21 cellular contexts compared by ENCODE assay signal in genomic region chr14:35408026-35408425, GRCh38. TPM values are rescaled to one million over a fixed set of nuclear protein-coding genes. Genes with fewer than 3 reads are reported as not detected.
DNase-seq lines count a peak whose midpoint lies in the region; ATAC-seq and TF ChIP-seq lines count a peak whose summit lies in the region.
"Had no signal": no experiment of that assay in that cellular context is flagged by ENCODE, and none has a peak within 500 bp of the region (broad histone marks: within the 10 kb centered on the region; RNA-seq: fewer than 3 reads in every experiment).

No MANE protein-coding gene starts in this region.

- H3K4me1 Mint-ChIP-seq in WTC11 = peaks cover 33% of the 10 kb centered on the region

- H3K36me3 Mint-ChIP-seq in WTC11 = peaks cover 6% of the 10 kb centered on the region

- no peak overlapping the region for H3K4me3 Mint-ChIP-seq in WTC11
- H3K4me3 Mint-ChIP-seq: B cell; CD4-positive, CD25-positive, alpha-beta regulatory T cell; CD8-positive, alpha-beta T cell; GM23338; H9; HFFc6 had no signal

- CTCF ChIA-PET in WTC11 (lab: Charles Lee) = interaction anchor here (1.0 to 1.8 kb wide), 3 partner anchors 11 to 193 kb away, joined by 3 to 7 read pairs (median 4); no protein-coding TSS in a partner anchor

- intact Hi-C loops in Right ventricle myocardium inferior (cut with DNase I) (no loop called here), cardiac septum (cut with DNase I) (loop anchor here (5.0 to 10.0 kb wide), 2 partner anchors 186 to 693 kb away; partner anchors contain the start of gene CFL2), left ventricle myocardium inferior (cut with micrococcal nuclease) (loop anchor here (5.0 to 10.0 kb wide), 2 partner anchors 73 to 116 kb away; partner anchors contain the start of gene PSMA6), sigmoid colon (cut with DNase I) (loop anchor here (5.0 to 10.0 kb wide), 2 partner anchors 286 to 417 kb away; partner anchors contain the start of genes BRMS1L, PPP2R3C and PRORP), tibial artery (cut with DNase I; ENCODE audit: low total_unique reads) (loop anchor here (5.0 kb wide), 2 partner anchors 196 to 286 kb away; partner anchors contain the start of genes PPP2R3C and PRORP)

- 96 to 97% methylated on average over 8 of the region's 8 CpGs for WGBS in sigmoid colon, 2 donors

- no peak overlapping the region for H3K4me3 ChIP-seq in left ventricle myocardium inferior
- H3K4me3 ChIP-seq in right atrium auricular region = no peak overlapping the region
- no peak overlapping the region for H3K4me3 ChIP-seq in sigmoid colon
- no peak overlapping the region for H3K4me3 ChIP-seq in tibial artery
- H3K4me3 ChIP-seq: BLaER1, GM23338 had no signal

- no peak for TF ChIP-seq POLR2A in sigmoid colon (IDR thresholded peaks at IDR 0.05)

- TF ChIP-seq EP300 in sigmoid colon (IDR thresholded peaks at IDR 0.05) = no peak

- peaks cover 6% of the 10 kb centered on the region for H3K36me3 ChIP-seq in left ventricle myocardium inferior
- H3K36me3 ChIP-seq in right atrium auricular region = peaks cover 7% of the 10 kb centered on the region
- peaks cover 5 to 6% (median 6%) of the 10 kb centered on the region in 4 donors for H3K36me3 ChIP-seq in sigmoid colon
- peaks cover 6 to 10% (median 6%) of the 10 kb centered on the region in 3 donors for H3K36me3 ChIP-seq in tibial artery

- POLR2A ChIA-PET in WTC11 (lab: Charles Lee) = no interaction called here

- H3K27me3 Mint-ChIP-seq in WTC11 (ENCODE audit: low read depth) = no peaks in the 10 kb centered on the region
- H3K27me3 Mint-ChIP-seq: B cell had no signal

- H3K9me3 ChIP-seq in left ventricle myocardium inferior (replicated peaks) (no peaks in the 10 kb centered on the region), right atrium auricular region (no peaks in the 10 kb centered on the region), sigmoid colon (no peaks in the 10 kb centered on the region), tibial artery (no peaks in the 10 kb centered on the region)
- H3K9me3 ChIP-seq: BLaER1, Caco-2 had no signal

- H3K27ac ChIP-seq in left ventricle myocardium inferior (replicated peaks) = peak overlapping the region; percentile 100
- no peak overlapping the region for H3K27ac ChIP-seq in right atrium auricular region
- no peak overlapping the region for H3K27ac ChIP-seq in sigmoid colon
- no peak overlapping the region for H3K27ac ChIP-seq in tibial artery
- H3K27ac ChIP-seq: 22Rv1, BLaER1, C4-2B had no signal

- DNase-seq in Right ventricle myocardium inferior (ENCODE audit: missing footprints) = peak; percentile 57
- DNase-seq in cardiac septum (ENCODE audit: low spot score) = no peak
- no peak for DNase-seq in left ventricle myocardium inferior
- no peak for DNase-seq in right atrium auricular region (ENCODE audit: low spot score)
- no peak for DNase-seq in WTC11 (ENCODE audit: low spot score)
- DNase-seq in sigmoid colon = peak; percentile 40
- DNase-seq in tibial artery = no peak
- DNase-seq: Caco-2; CD4-positive, CD25-positive, alpha-beta regulatory T cell; CD8-positive, alpha-beta T cell; DMS153; DND-41; H9; HFFc6 had no signal

- no peak for TF ChIP-seq CTCF in left ventricle myocardium inferior (IDR thresholded peaks at IDR 0.05; ENCODE audit: borderline replicate concordance)
- TF ChIP-seq CTCF in right atrium auricular region (IDR thresholded peaks at IDR 0.05) = no peak
- TF ChIP-seq CTCF in WTC11 (IDR thresholded peaks at IDR 0.05) = no peak
- TF ChIP-seq CTCF in sigmoid colon (IDR thresholded peaks at IDR 0.05) = no peak
- TF ChIP-seq CTCF in tibial artery (IDR thresholded peaks at IDR 0.05) = no peak

- H3K4me1 ChIP-seq in left ventricle myocardium inferior (peaks cover 77% of the 10 kb centered on the region), right atrium auricular region (peaks cover 0 to 35% of the 10 kb centered on the region in 2 donors), sigmoid colon (peaks cover 0 to 24% (median 21%) of the 10 kb centered on the region in 4 donors), tibial artery (peaks cover 0 to 22% (median 11%) of the 10 kb centered on the region in 4 donors)

- peak overlapping the region; percentile 41; the same call in 1 of the 2 replicates for H3K27ac Mint-ChIP-seq in WTC11
- H3K27ac Mint-ChIP-seq: B cell; CD4-positive, CD25-positive, alpha-beta regulatory T cell; CD8-positive, alpha-beta T cell; GM23338; HFFc6 had no signal

- no peaks in the 10 kb centered on the region for H3K9me3 Mint-ChIP-seq in WTC11
- H3K9me3 Mint-ChIP-seq: CD4-positive, CD25-positive, alpha-beta regulatory T cell; CD8-positive, alpha-beta T cell; GM23338; H9; HFFc6 had no signal

- ATAC-seq in Right ventricle myocardium inferior (no peak), WTC11 (no peak), GM21528 (IDR thresholded peaks at IDR 0.05; ENCODE audit: low FRiP score, unreplicated experiment) (no peak)
- ATAC-seq: CD8-positive, alpha-beta T cell; GM23338; HCT116 had no signal

- no peaks in the 10 kb centered on the region for H3K27me3 ChIP-seq in left ventricle myocardium inferior (ENCODE audit: low read depth)
- H3K27me3 ChIP-seq in right atrium auricular region = no peaks in the 10 kb centered on the region
- no peaks in the 10 kb centered on the region for H3K27me3 ChIP-seq in sigmoid colon
- H3K27me3 ChIP-seq in tibial artery = no peaks in the 10 kb centered on the region
- H3K27me3 ChIP-seq: BLaER1 had no signal

TF ChIP-seq in WTC11, 78 proteins besides CTCF, POLR2A, EP300 and RAD21 (continues in another document):
- TF ChIP-seq E2F4 (CRISPR knock-in tag; IDR thresholded peaks at IDR 0.05; ENCODE audit: borderline replicate concordance, low read depth) = no peak
- no peak for TF ChIP-seq ZNF425 (CRISPR knock-in tag; conservative IDR thresholded peaks at IDR 0.05)
- no peak for TF ChIP-seq ZNF263 (CRISPR knock-in tag; IDR thresholded peaks at IDR 0.05; ENCODE audit: low read depth)
- TF ChIP-seq PRDM15 (CRISPR knock-in tag; IDR thresholded peaks at IDR 0.05) = no peak
- TF ChIP-seq HMGA2 (CRISPR knock-in tag; IDR thresholded peaks at IDR 0.05) = no peak

RNA-seq across cellular contexts. Expression of gene NFKBIA, which starts 3.5 kb away (rescaled TPM):
- 83.0 TPM for total RNA-seq in Right ventricle myocardium inferior
- total RNA-seq in cardiac septum = 42.7 TPM
- 78.0 TPM for total RNA-seq in left ventricle myocardium inferior
- 100 to 1,000 TPM; 237 to 302 TPM for total RNA-seq in right atrium auricular region
- 29.3 to 32.1 TPM (median 31.3 TPM) in 3 replicates for total RNA-seq in WTC11 (2021)
- total RNA-seq in sigmoid colon = 100 to 1,000 TPM; 258 to 340 (median 289) TPM
- polyA plus RNA-seq in sigmoid colon = 100 to 1,000 TPM in 2 of 3 donors, 10 to 100 TPM in 1; 95.5 to 188 (median 158) TPM

Comparison
In these comparisons a context has a peak if more than half of its experiments do, and no peak if none do; other contexts are left out.
1. DNase-seq: peak in Right ventricle myocardium inferior (single experiment) and sigmoid colon (single experiment); none in cardiac septum (single experiment), left ventricle myocardium inferior (single experiment), right atrium auricular region (single experiment), WTC11 (single experiment) and tibial artery (0 of 2).